ENCODE assay signal across 1 cellular context in genomic region chr16:84137769-84138357, GRCh38.
TF ChIP-seq lines count a peak whose summit lies in the region.

No MANE protein-coding gene starts in this region.

TF ChIP-seq in K562, 482 proteins besides CTCF, POLR2A, EP300 and RAD21 (continues in another document):
- TF ChIP-seq ZNF318 (IDR thresholded peaks at IDR 0.05; ENCODE audit: borderline replicate concordance in 1 of 2, low read depth in 1 of 2) (no peak), ZNF12 (CRISPR knock-in tag; IDR thresholded peaks at IDR 0.05) (0 out of 2 replicates have a peak, but pooled peaks have one; percentile 47), ZNF239 (CRISPR knock-in tag; IDR thresholded peaks at IDR 0.05) (no peak), TBL1XR1 (IDR thresholded peaks at IDR 0.05; ENCODE audit: low read length in 2 of 2) (0 out of 4 replicates have a peak, but pooled peaks of 1 of the 2 experiments have one; percentile 28), ZNF217 (CRISPR knock-in tag; IDR thresholded peaks at IDR 0.05) (no peak), DLX4 (CRISPR knock-in tag; IDR thresholded peaks at IDR 0.05) (no peak), ZBED1 (IDR thresholded peaks at IDR 0.05) (no peak), CXXC5 (CRISPR knock-in tag; IDR thresholded peaks at IDR 0.05) (peak; percentile 35; the same call in 1 of the 2 replicates), CBFB (CRISPR knock-in tag; IDR thresholded peaks at IDR 0.05) (no peak), BCLAF1 (IDR thresholded peaks at IDR 0.05; ENCODE audit: borderline replicate concordance in 1 of 2, control insufficient read depth in 1 of 2, low read depth in 2 of 2, low read length in 1 of 2) (no peak), DPF2 (IDR thresholded peaks at IDR 0.05) (0 out of 2 replicates have a peak, but pooled peaks have one; percentile 31), ZEB2 (IDR thresholded peaks at IDR 0.05) (peak; percentile 30; the same call in 1 of the 2 replicates), RREB1 (CRISPR knock-in tag; IDR thresholded peaks at IDR 0.05) (0 out of 2 replicates have a peak, but pooled peaks have one; percentile 21), RERE (CRISPR knock-in tag; IDR thresholded peaks at IDR 0.05; ENCODE audit: borderline replicate concordance) (0 out of 2 replicates have a peak, but pooled peaks have one; percentile 26), ZNF766 (CRISPR knock-in tag; conservative IDR thresholded peaks at IDR 0.05) (0 out of 2 replicates have a peak, but pooled peaks have one; percentile 6), ZNF347 (CRISPR knock-in tag; IDR thresholded peaks at IDR 0.05; ENCODE audit: low read depth) (no peak), ZNF57 (CRISPR knock-in tag; IDR thresholded peaks at IDR 0.05) (no peak), TBP (optimal IDR thresholded peaks at IDR 0.05; ENCODE audit: low read depth, low read length) (no peak), TSHZ1 (CRISPR knock-in tag; IDR thresholded peaks at IDR 0.05) (no peak), NCOA4 (IDR thresholded peaks at IDR 0.05; ENCODE audit: partially characterized antibody) (no peak), HMBOX1 (IDR thresholded peaks at IDR 0.05) (peak; percentile 98)
